In genomic region chr10:102814456-102814871, GRCh38 we compare ENCODE assay signal across 11 cellular contexts. TPM values are rescaled to one million over a fixed set of nuclear protein-coding genes. Genes with fewer than 3 reads are reported as not detected.
DNase-seq lines count a peak whose midpoint lies in the region; ATAC-seq and TF ChIP-seq lines count a peak whose summit lies in the region.
"Had no signal": no experiment of that assay in that cellular context is flagged by ENCODE, and none has a peak within 500 bp of the region (broad histone marks: within the 10 kb centered on the region; RNA-seq: fewer than 3 reads in every experiment).

No MANE protein-coding gene starts in this region.

- H3K4me1 ChIP-seq in SJSA1 (replicated peaks), result peaks cover 39% of the 10 kb centered on the region
- peaks cover 70% of the 10 kb centered on the region for H3K4me1 ChIP-seq in left ventricle myocardium inferior
- H3K4me1 ChIP-seq in psoas muscle, result peaks cover 42% of the 10 kb centered on the region

- CTCF ChIA-PET in AG04450 (lab: Charles Lee), result no interaction called here

- H3K9me3 ChIP-seq in AG04450 (ENCODE audit: control insufficient read depth, insufficient read depth, low read length) (no peaks in the 10 kb centered on the region; the same call in 1 of the 2 replicates), SJSA1 (replicated peaks) (no peaks in the 10 kb centered on the region), left ventricle myocardium inferior (replicated peaks) (no peaks in the 10 kb centered on the region), psoas muscle (no peaks in the 10 kb centered on the region), MG63 (no peaks in the 10 kb centered on the region)

- H3K27ac ChIP-seq in AG04450 (ENCODE audit: low read depth, low read length) (peak overlapping the region; percentile 31), SJSA1 (peak overlapping the region; percentile 90), left ventricle myocardium inferior (replicated peaks) (peak overlapping the region; percentile 92), psoas muscle (peak overlapping the region; percentile 89)

- H3K27me3 ChIP-seq in AG04450 (ENCODE audit: control insufficient read depth, insufficient read depth, low read length) (no peaks in the 10 kb centered on the region), SJSA1 (replicated peaks) (no peaks in the 10 kb centered on the region), left ventricle myocardium inferior (ENCODE audit: low read depth) (no peaks in the 10 kb centered on the region), psoas muscle (ENCODE audit: insufficient read depth in 3 of 3, low read length in 2 of 3) (no peaks in the 10 kb centered on the region), MG63 (no peaks in the 10 kb centered on the region)

- POLR2A ChIA-PET in AG04450 (lab: Yijun Ruan, JAX), result no interaction called here

- H3K4me3 ChIP-seq in AG04450 (ENCODE audit: low read depth, low read length), result no peak overlapping the region
- H3K4me3 ChIP-seq in SJSA1, result no peak overlapping the region
- H3K4me3 ChIP-seq in left ventricle myocardium inferior, result no peak overlapping the region
- H3K4me3 ChIP-seq in psoas muscle, result no peak overlapping the region
- no peak overlapping the region for H3K4me3 ChIP-seq in MG63

- whole genome bisulfite sequencing in psoas muscle, 3 donors, result 59 to 68% (median 66%) methylated on average over 8 of the region's 8 CpGs

- DNase-seq in AG04450 (ENCODE audit: low read depth, low spot score) (no peak), SJSA1 (ENCODE audit: low read depth in 1 of 2, low spot score in 2 of 2) (peak; percentile 60 to 72), left ventricle myocardium inferior (peak; percentile 70), psoas muscle (peak in 1 of 2 donors; percentile 48), posterior cingulate gyrus (no peak), globus pallidus (ENCODE audit: low spot score) (no peak), MG63 (no peak)
- DNase-seq: activated naive CD8-positive, alpha-beta T cell treated with anti-CD3 and anti-CD28 coated beads for 36 hours had no signal

- ATAC-seq in psoas muscle (no peak), GM18873 (IDR thresholded peaks at IDR 0.05; ENCODE audit: low FRiP score, unreplicated experiment) (no peak)

- intact Hi-C loops in left ventricle myocardium inferior (cut with micrococcal nuclease) (no loop called here), psoas muscle (cut with DNase I) (loop anchor here in 1 of 2 donors (5.0 kb wide), 3 partner anchors 47 to 82 kb away; no protein-coding TSS in a partner anchor), posterior cingulate gyrus (cut with DNase I) (no loop called here)

- no peak for TF ChIP-seq CTCF in AG04450 (IDR thresholded peaks at IDR 0.05; ENCODE audit: low read depth, low read length)
- TF ChIP-seq CTCF in left ventricle myocardium inferior (IDR thresholded peaks at IDR 0.05; ENCODE audit: borderline replicate concordance), result no peak
- TF ChIP-seq CTCF in psoas muscle (IDR thresholded peaks at IDR 0.05), result no peak

- H3K36me3 ChIP-seq in SJSA1, result peaks cover 38% of the 10 kb centered on the region
- H3K36me3 ChIP-seq in left ventricle myocardium inferior, result peaks cover 45% of the 10 kb centered on the region
- peaks cover 0 to 60% of the 10 kb centered on the region in 2 donors for H3K36me3 ChIP-seq in psoas muscle (ENCODE audit: insufficient read depth in 1 of 2, low read depth in 1 of 2)
- H3K36me3 ChIP-seq in MG63, result peaks cover 5% of the 10 kb centered on the region; the same call in 1 of the 2 replicates

RNA-seq across cellular contexts. Expression of gene CYP17A1, which starts 22.7 kb away (rescaled TPM):
- not detected in 2 replicates for polyA plus RNA-seq in AG04450 (2011; rRNA removed)
- not detected in 2 replicates for polyA minus RNA-seq in AG04450 (2011; rRNA and poly(A)+ RNA removed)
- total RNA-seq in SJSA1 (2014; rRNA removed; shearing (Covaris generic)), result not detected in 2 replicates
- total RNA-seq in left ventricle myocardium inferior, result not detected
- 10 to 100 TPM in 1 of 4 donors, under 1 TPM in 2, not detected in 1; 0.17 to 21.1 (median 0.82) TPM for total RNA-seq in psoas muscle
- polyA plus RNA-seq in psoas muscle, result under 1 TPM; 0.03 to 0.24 (median 0.18) TPM
- total RNA-seq in MG63 (2014; rRNA removed; shearing (Covaris generic); ENCODE audit: low replicate concordance), result not detected in 2 replicates
- total RNA-seq: activated naive CD8-positive, alpha-beta T cell treated with anti-CD3 and anti-CD28 coated beads for 36 hours; fibroblast of villous mesenchyme; neural crest cell had no signal

RNA-seq across cellular contexts. Expression of gene BORCS7, which starts 39.6 kb away (rescaled TPM):
- 21.0 and 31.1 TPM in 2 replicates for polyA plus RNA-seq in AG04450 (2011; rRNA removed)
- 7.1 and 9.7 TPM in 2 replicates for polyA minus RNA-seq in AG04450 (2011; rRNA and poly(A)+ RNA removed)
- 31.9 and 41.9 TPM in 2 replicates for total RNA-seq in SJSA1 (2014; rRNA removed; shearing (Covaris generic))
- 14.4 TPM for total RNA-seq in left ventricle myocardium inferior
- total RNA-seq in psoas muscle, result 10 to 100 TPM; 13.3 to 23.9 (median 19.0) TPM
- 10 to 100 TPM; 15.3 to 31.9 (median 31.0) TPM for polyA plus RNA-seq in psoas muscle
- total RNA-seq in MG63 (2014; rRNA removed; shearing (Covaris generic); ENCODE audit: low replicate concordance), result 26.3 and 43.9 TPM in 2 replicates

RNA-seq across cellular contexts. Expression of gene AS3MT, which starts 54.8 kb away (rescaled TPM):
- 4.0 and 6.7 TPM in 2 replicates for polyA plus RNA-seq in AG04450 (2011; rRNA removed)
- 0.74 and 1.4 TPM in 2 replicates for polyA minus RNA-seq in AG04450 (2011; rRNA and poly(A)+ RNA removed)
- 0.09 and 0.45 TPM in 2 replicates for total RNA-seq in SJSA1 (2014; rRNA removed; shearing (Covaris generic))
- 17.2 TPM for total RNA-seq in left ventricle myocardium inferior
- total RNA-seq in psoas muscle, result 1 to 10 TPM; 1.8 to 3.0 (median 2.0) TPM
- polyA plus RNA-seq in psoas muscle, result 1 to 10 TPM in 2 of 3 donors, under 1 TPM in 1; 0.96 to 4.9 (median 4.1) TPM
- total RNA-seq in MG63 (2014; rRNA removed; shearing (Covaris generic); ENCODE audit: low replicate concordance), result 0.17 and 1.7 TPM in 2 replicates

Comparison
In these comparisons a context has a peak if more than half of its experiments do, and no peak if none do; other contexts are left out.
1. DNase-seq: peak in SJSA1 (2 of 2) and left ventricle myocardium inferior (single experiment); none in AG04450 (single experiment), posterior cingulate gyrus (0 of 10), globus pallidus (single experiment) and MG63 (single experiment).
2. H3K27ac ChIP-seq: peak in every context shown above with its lines; median percentile 92 in left ventricle myocardium inferior; 90 in SJSA1; 89 in psoas muscle; 31 in AG04450.